Comparison of ENCODE assay signal across 7 cellular contexts in genomic region chr12:31491819-31492598, GRCh38.
DNase-seq lines count a peak whose midpoint lies in the region; ATAC-seq and TF ChIP-seq lines count a peak whose summit lies in the region.

No MANE protein-coding gene starts in this region.

- peak overlapping the region; percentile 85 for H3K27ac Mint-ChIP-seq in HFFc6

- H3K4me2 ChIP-seq in smooth muscle cell, result peak overlapping the region; percentile 17

- H3K4me1 ChIP-seq in smooth muscle cell (ENCODE audit: low read depth), result no peaks in the 10 kb centered on the region
- no peaks in the 10 kb centered on the region for H3K4me1 ChIP-seq in thyroid gland

- H3K9ac ChIP-seq in smooth muscle cell (ENCODE audit: low read depth), result no peak overlapping the region

- no peaks in the 10 kb centered on the region for H4K20me1 ChIP-seq in smooth muscle cell (ENCODE audit: low read depth)

- TF ChIP-seq POLR2A in thyroid gland (IDR thresholded peaks at IDR 0.05), result no peak

- no peak overlapping the region for H2AFZ ChIP-seq in smooth muscle cell (ENCODE audit: low read depth)

- peak; percentile 86 for DNase-seq in HFFc6
- peak; percentile 55 to 93 for DNase-seq in SW 1271 (lab: John Stamatoyannopoulos, UW)
- peak; percentile 84 to 93 for DNase-seq in foreskin fibroblast
- DNase-seq in smooth muscle cell (lab: John Stamatoyannopoulos, UW; ENCODE audit: unreplicated experiment), result no peak
- DNase-seq in OCI-M1 (lab: John Stamatoyannopoulos, UW), result no peak
- no peak for DNase-seq in thyroid gland

- H3K4me3 ChIP-seq in foreskin fibroblast (ENCODE audit: low read depth in 1 of 2, low read length in 2 of 2), result no peak overlapping the region
- no peak overlapping the region for H3K4me3 ChIP-seq in smooth muscle cell
- no peak overlapping the region for H3K4me3 ChIP-seq in thyroid gland (replicated peaks in 1 of 3)

- H3F3A ChIP-seq in smooth muscle cell (ENCODE audit: low read depth), result no peaks in the 10 kb centered on the region

- no peak for TF ChIP-seq CTCF in HFFc6 (IDR thresholded peaks at IDR 0.05)
- TF ChIP-seq CTCF in foreskin fibroblast (IDR thresholded peaks at IDR 0.05; ENCODE audit: low read depth, low read length), result no peak
- TF ChIP-seq CTCF in smooth muscle cell (IDR thresholded peaks at IDR 0.05; ENCODE audit: borderline replicate concordance, insufficient read depth, poor library complexity, severe bottlenecking), result no peak
- no peak for TF ChIP-seq CTCF in thyroid gland (IDR thresholded peaks at IDR 0.05)

- H3K79me2 ChIP-seq in smooth muscle cell (ENCODE audit: low read depth), result no peaks in the 10 kb centered on the region

- ATAC-seq in HG03135 (IDR thresholded peaks at IDR 0.05; ENCODE audit: unreplicated experiment), result no peak

- H3K27ac ChIP-seq in smooth muscle cell (ENCODE audit: low read depth) (peak overlapping the region; percentile 10), thyroid gland (no peak overlapping the region)

- H3K27me3 ChIP-seq in smooth muscle cell (ENCODE audit: low read depth) (no peaks in the 10 kb centered on the region), thyroid gland (no peaks in the 10 kb centered on the region)

- no peaks in the 10 kb centered on the region for H3K9me3 Mint-ChIP-seq in HFFc6

- H3K36me3 ChIP-seq in smooth muscle cell (ENCODE audit: low read depth), result no peaks in the 10 kb centered on the region
- no peaks in the 10 kb centered on the region for H3K36me3 ChIP-seq in thyroid gland

- peaks cover 22% of the 10 kb centered on the region for H3K36me3 Mint-ChIP-seq in HFFc6 (ENCODE audit: low read depth)

- peaks cover 55% of the 10 kb centered on the region for H3K4me1 Mint-ChIP-seq in HFFc6 (ENCODE audit: low read depth)

- intact Hi-C loops in thyroid gland (cut with DNase I), result no loop called here

- no peaks in the 10 kb centered on the region for H3K27me3 Mint-ChIP-seq in HFFc6 (ENCODE audit: insufficient read depth)

- H3K4me3 Mint-ChIP-seq in HFFc6, result peak overlapping the region; percentile 40

- 46% methylated on average over 5 of the region's 5 CpGs for WGBS in smooth muscle cell (ENCODE audit: low lambda C conversion rate)
- WGBS in thyroid gland, 2 donors, result 63 to 73% methylated on average over 5 of the region's 5 CpGs

- H3K9me3 ChIP-seq in smooth muscle cell (replicated peaks; ENCODE audit: low read depth), result no peaks in the 10 kb centered on the region
- H3K9me3 ChIP-seq in thyroid gland, result no peaks in the 10 kb centered on the region

Comparison
In these comparisons a context has a peak if more than half of its experiments do, and no peak if none do; other contexts are left out.
1. DNase-seq: peak in HFFc6 (single experiment), SW 1271 (2 of 2) and foreskin fibroblast (2 of 2); none in smooth muscle cell (single experiment), OCI-M1 (single experiment) and thyroid gland (0 of 2).